In the genomic region with DNA sequence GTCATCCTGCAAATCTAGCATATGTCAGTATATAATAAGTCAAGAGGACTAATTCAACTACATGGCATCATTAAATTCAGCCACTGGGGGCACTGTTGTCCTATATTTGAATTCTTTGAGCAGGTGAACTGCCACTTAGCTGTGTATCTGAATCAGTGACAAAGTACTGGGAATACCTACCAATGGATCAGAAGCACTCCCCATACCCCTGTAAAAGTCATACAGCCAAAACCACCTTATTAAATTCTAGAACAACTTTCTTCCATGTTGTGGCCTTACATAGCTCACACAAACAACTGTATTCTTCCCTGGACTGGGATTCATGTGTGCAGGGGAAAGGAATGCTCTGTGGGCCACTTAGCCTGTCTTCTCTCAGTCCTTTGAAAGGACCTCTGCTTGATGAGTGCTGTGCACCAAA, we compare ENCODE assay signal across 8 cellular contexts. TPM values are rescaled to one million over a fixed set of nuclear protein-coding genes. Genes with fewer than 3 reads are reported as not detected.
DNase-seq lines count a peak whose midpoint lies in the region; ATAC-seq and TF ChIP-seq lines count a peak whose summit lies in the region.

No MANE protein-coding gene starts in this region.

- H3K27me3 Mint-ChIP-seq in Caco-2 (ENCODE audit: insufficient read depth, unreplicated experiment) = no peaks in the 10 kb centered on the region

- no peaks in the 10 kb centered on the region for H3K9me3 Mint-ChIP-seq in Caco-2 (ENCODE audit: unreplicated experiment)

- no peak overlapping the region for H3K27ac Mint-ChIP-seq in Caco-2 (ENCODE audit: unreplicated experiment)

- peak; percentile 39 to 50 for TF ChIP-seq CTCF in Caco-2 (IDR thresholded peaks at IDR 0.05; ENCODE audit: insufficient read depth in 1 of 2, low read depth in 1 of 2, low read length in 1 of 2, severe bottlenecking in 1 of 2, unreplicated experiment in 1 of 2)

- POLR2A ChIA-PET in Caco-2 (lab: Charles Lee) = no interaction called here

- no peak overlapping the region for H3K4me3 Mint-ChIP-seq in Caco-2 (ENCODE audit: unreplicated experiment)

- no peaks in the 10 kb centered on the region for H3K4me1 Mint-ChIP-seq in Caco-2 (ENCODE audit: low read depth, unreplicated experiment)

- no peaks in the 10 kb centered on the region for H3K4me1 ChIP-seq in Caco-2

- intact Hi-C loops in Caco-2 (cut with micrococcal nuclease; ENCODE audit: unreplicated experiment) = loop anchor here (1.0 to 5.0 kb wide), 2 partner anchors 36 to 138 kb away; a partner anchor contains a TSS

- CTCF ChIA-PET in Caco-2 (lab: Charles Lee) = interaction anchor here (0.6 to 1.1 kb wide), 6 partner anchors 9 to 124 kb away, joined by 3 to 7 read pairs (median 4); a partner anchor contains a TSS

- H3K36me3 ChIP-seq in Caco-2 (ENCODE audit: control insufficient read depth, insufficient read depth, low read length) = no peaks in the 10 kb centered on the region

- DNase-seq in Caco-2 = peak; percentile 63 to 73
- DNase-seq in Kasumi-1 (lab: John Stamatoyannopoulos, UW) = peak; percentile 20 to 31
- DNase-seq in SHP77 (lab: John Stamatoyannopoulos, UW) = peak; percentile 8 to 47
- DNase-seq in activated effector memory CD4-positive, alpha-beta T cell treated with anti-CD3 and anti-CD28 coated beads, Interleukin-2, amount 50 U/mL, for 16 hours = peak; percentile 74
- DNase-seq in globus pallidus (ENCODE audit: low spot score) = peak; percentile 55
- peak; percentile 84 for DNase-seq in pons (ENCODE audit: low spot score)

- H3K36me3 Mint-ChIP-seq in Caco-2 (ENCODE audit: insufficient read depth, unreplicated experiment) = no peaks in the 10 kb centered on the region

- ATAC-seq in GM21381 (IDR thresholded peaks at IDR 0.05; ENCODE audit: unreplicated experiment) (peak; percentile 83), GM21360 (IDR thresholded peaks at IDR 0.05; ENCODE audit: unreplicated experiment) (no peak)

- no peak overlapping the region for H3K4me3 ChIP-seq in Caco-2 (ENCODE audit: low read depth, low read length)

- H3K9me3 ChIP-seq in Caco-2 = no peaks in the 10 kb centered on the region

- no TSS peak for BruUV-seq in Caco-2 (replicated peaks; lab: Mats Ljungman, UMichigan)

- no peaks in the 10 kb centered on the region for H3K27me3 ChIP-seq in Caco-2 (replicated peaks; ENCODE audit: control insufficient read depth, insufficient read depth, low read length)

RNA-seq across cellular contexts. Expression of a gene that starts 57.4 kb away (rescaled TPM):
- 6.7 and 7.2 TPM in 2 replicates for total RNA-seq in Caco-2 (2022)

Comparison
In these comparisons a context has a peak if more than half of its experiments do, and no peak if none do; other contexts are left out.
1. DNase-seq: peak in every context shown above with its lines; median percentile 84 in pons; 74 in activated effector memory CD4-positive, alpha-beta T cell treated with anti-CD3 and anti-CD28 coated beads, Interleukin-2, amount 50 U/mL, for 16 hours; 68 in Caco-2; 55 in globus pallidus; 28 in SHP77; 26 in Kasumi-1.